Comparison of ENCODE assay signal across 2 cellular contexts in genomic region chr15:78969687-78970349, GRCh38.
TF ChIP-seq lines count a peak whose summit lies in the region.

No MANE protein-coding gene starts in this region.

TF ChIP-seq in IMR-90, 13 proteins besides CTCF, POLR2A, EP300 and RAD21:
- TF ChIP-seq CHD1 (IDR thresholded peaks at IDR 0.05; ENCODE audit: low read depth, low read length) (no peak), CEBPB (IDR thresholded peaks at IDR 0.05; ENCODE audit: low read depth, low read length) (peak; percentile 46; the same call in 1 of the 2 replicates)

TF ChIP-seq in H1, 55 proteins besides CTCF, POLR2A, EP300 and RAD21:
- TF ChIP-seq CTBP2 (IDR thresholded peaks at IDR 0.05; ENCODE audit: borderline replicate concordance, insufficient read depth, insufficient read length, low read length) (no peak), SAP30 (IDR thresholded peaks at IDR 0.05; ENCODE audit: insufficient read depth, insufficient replicate concordance, low read length) (no peak), SRF (IDR thresholded peaks at IDR 0.05; ENCODE audit: low read depth, low read length) (no peak), TEAD4 (IDR thresholded peaks at IDR 0.05; ENCODE audit: low read depth, low read length) (no peak), BACH1 (IDR thresholded peaks at IDR 0.05; ENCODE audit: low read length) (no peak), ATF2 (IDR thresholded peaks at IDR 0.05; ENCODE audit: low read length) (no peak), NANOG (IDR thresholded peaks at IDR 0.05; ENCODE audit: insufficient read depth, low read depth, low read length, poor library complexity, severe bottlenecking) (no peak), CHD2 (IDR thresholded peaks at IDR 0.05; ENCODE audit: low read length) (no peak), RNF2 (IDR thresholded peaks at IDR 0.05; ENCODE audit: borderline replicate concordance, low read depth, low read length, missing control alignments, poor library complexity, severe bottlenecking) (no peak), POU5F1 (IDR thresholded peaks at IDR 0.05; ENCODE audit: low read depth, low read length) (no peak), SP2 (IDR thresholded peaks at IDR 0.05; ENCODE audit: low read length) (no peak), BRCA1 (IDR thresholded peaks at IDR 0.05; ENCODE audit: low read depth, low read length) (no peak), ZNF274 (IDR thresholded peaks at IDR 0.05; ENCODE audit: borderline replicate concordance, extremely low read depth, low read length) (no peak), GTF2F1 (IDR thresholded peaks at IDR 0.05; ENCODE audit: borderline replicate concordance, low read depth, low read length) (no peak), NRF1 (IDR thresholded peaks at IDR 0.05; ENCODE audit: low read depth, low read length) (no peak), POLR2AphosphoS5 (IDR thresholded peaks at IDR 0.05; ENCODE audit: low read depth, low read length) (no peak), FOSL1 (IDR thresholded peaks at IDR 0.05; ENCODE audit: insufficient read depth, low read depth, low read length) (no peak)
